ENCODE assay signal across 9 cellular contexts in the genomic region with DNA sequence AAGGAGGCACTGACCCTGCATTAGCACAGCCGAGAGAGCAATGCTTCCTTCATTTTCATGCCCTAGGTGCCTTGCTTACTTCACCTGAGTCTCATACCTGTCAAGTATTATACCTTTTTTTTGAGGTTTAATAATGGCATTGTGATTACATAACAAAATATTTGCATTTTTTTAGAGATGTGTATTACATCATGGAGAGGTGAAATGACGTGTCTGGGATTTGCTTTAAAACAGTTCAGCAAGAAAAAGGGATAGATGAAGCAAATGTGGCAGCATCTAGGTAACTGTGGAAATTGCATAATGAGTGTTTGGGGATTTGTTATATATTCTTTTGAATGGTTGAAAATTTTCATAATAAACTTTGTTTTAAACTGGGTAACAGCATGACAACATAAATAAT. TPM values are rescaled to one million over a fixed set of nuclear protein-coding genes. Genes with fewer than 3 reads are reported as not detected.
"Had no signal": no experiment of that assay in that cellular context is flagged by ENCODE, and none has a peak within 500 bp of the region (broad histone marks: within the 10 kb centered on the region; RNA-seq: fewer than 3 reads in every experiment).

No MANE protein-coding gene starts in this region.

- H3K27ac ChIP-seq: HL-60, KMS-11 had no signal

- FAIRE-seq: HTR-8/SVneo, K562 had no signal

- H3K9ac ChIP-seq: KMS-11 had no signal

- DNase-seq: IMR-90, KBM-7, KG1 had no signal

- ATAC-seq: K562 had no signal

- H3K4me2 ChIP-seq: KMS-11 had no signal

- H3K4me3 ChIP-seq: K562 had no signal

RNA-seq across cellular contexts. Expression of gene NKX2-2, which starts 48.9 kb away (rescaled TPM):
- total RNA-seq: HT-29, IMR-90, K562 had no signal
- polyA plus RNA-seq: IgD-negative memory B cell, IMR-90 had no signal
